ENCODE assay signal across 8 cellular contexts in genomic region chr19:10271543-10272086, GRCh38. TPM values are rescaled to one million over a fixed set of nuclear protein-coding genes. Genes with fewer than 3 reads are reported as not detected.
DNase-seq lines count a peak whose midpoint lies in the region; ATAC-seq and TF ChIP-seq lines count a peak whose summit lies in the region.

No MANE protein-coding gene starts in this region.

- H3K27me3 Mint-ChIP-seq in activated naive CD4-positive, alpha-beta T cell treated with anti-CD3 and anti-CD28 coated beads for 36 hours (ENCODE audit: low read depth): no peaks in the 10 kb centered on the region
- H3K27me3 Mint-ChIP-seq in activated naive CD4-positive, alpha-beta T cell treated with anti-CD3 and anti-CD28 coated beads, Interleukin-2, amount 50 U/mL, for 24 hours: no peaks in the 10 kb centered on the region

- H3K4me3 ChIP-seq in lower leg skin (ENCODE audit: low read depth, poor library complexity, severe bottlenecking) (peak overlapping the region; percentile 35), tibial nerve (peak overlapping the region; percentile 17 to 59 (median 50))

- peaks cover 0 to 35% (median 13%) of the 10 kb centered on the region in 4 donors for H3K4me1 ChIP-seq in tibial nerve

- peak overlapping the region; percentile 78 for H3K4me3 Mint-ChIP-seq in activated naive CD4-positive, alpha-beta T cell treated with anti-CD3 and anti-CD28 coated beads for 36 hours
- peak overlapping the region; percentile 82 for H3K4me3 Mint-ChIP-seq in activated naive CD4-positive, alpha-beta T cell treated with anti-CD3 and anti-CD28 coated beads, Interleukin-2, amount 50 U/mL, for 24 hours

- no peak for TF ChIP-seq EP300 in tibial nerve (IDR thresholded peaks at IDR 0.05)

- H3K9me3 ChIP-seq in tibial nerve: no peaks in the 10 kb centered on the region

- H3K27ac Mint-ChIP-seq in activated naive CD4-positive, alpha-beta T cell treated with anti-CD3 and anti-CD28 coated beads for 36 hours: peak overlapping the region; percentile 85
- peak overlapping the region; percentile 35 for H3K27ac Mint-ChIP-seq in activated naive CD4-positive, alpha-beta T cell treated with anti-CD3 and anti-CD28 coated beads, Interleukin-2, amount 50 U/mL, for 24 hours

- peaks cover 13% of the 10 kb centered on the region for H3K36me3 Mint-ChIP-seq in activated naive CD4-positive, alpha-beta T cell treated with anti-CD3 and anti-CD28 coated beads for 36 hours (ENCODE audit: low read depth)
- no peaks in the 10 kb centered on the region for H3K36me3 Mint-ChIP-seq in activated naive CD4-positive, alpha-beta T cell treated with anti-CD3 and anti-CD28 coated beads, Interleukin-2, amount 50 U/mL, for 24 hours

- H3K4me1 Mint-ChIP-seq in activated naive CD4-positive, alpha-beta T cell treated with anti-CD3 and anti-CD28 coated beads for 36 hours (ENCODE audit: low read depth): peaks cover 34% of the 10 kb centered on the region
- H3K4me1 Mint-ChIP-seq in activated naive CD4-positive, alpha-beta T cell treated with anti-CD3 and anti-CD28 coated beads, Interleukin-2, amount 50 U/mL, for 24 hours: peaks cover 18% of the 10 kb centered on the region

- peak overlapping the region in 3 of 4 donors; percentile 85 to 87 (median 85) for H3K27ac ChIP-seq in tibial nerve

- peak; percentile 71 for DNase-seq in activated naive CD4-positive, alpha-beta T cell treated with anti-CD3 and anti-CD28 coated beads for 36 hours
- DNase-seq in activated naive CD4-positive, alpha-beta T cell treated with anti-CD3 and anti-CD28 coated beads, Interleukin-2, amount 50 U/mL, for 16 hours: no peak
- peak in 1 of 2 donors; percentile 87 for DNase-seq in lower leg skin (ENCODE audit: low spot score in 2 of 2)
- DNase-seq in tibial nerve (ENCODE audit: low spot score in 2 of 2): no peak
- no peak for DNase-seq in ecto neural progenitor cell (ENCODE audit: low spot score)
- DNase-seq in AG08396 (ENCODE audit: low spot score): no peak

- TF ChIP-seq CTCF in lower leg skin (IDR thresholded peaks at IDR 0.05) (no peak), tibial nerve (IDR thresholded peaks at IDR 0.05) (no peak)

- CTCF ChIA-PET in activated naive CD4-positive, alpha-beta T cell treated with anti-CD3 and anti-CD28 coated beads for 36 hours (lab: Charles Lee): interaction anchor here (0.7 to 5.4 kb wide), 15 partner anchors 8 to 151 kb away, joined by 3 to 85 read pairs (median 11); partner anchors contain the start of genes ICAM4, ICAM5 and TYK2

- ATAC-seq in HG03520 (IDR thresholded peaks at IDR 0.05; ENCODE audit: unreplicated experiment): peak; percentile 2

- TF ChIP-seq POLR2A in lower leg skin (IDR thresholded peaks at IDR 0.05): no peak
- TF ChIP-seq POLR2A in tibial nerve (IDR thresholded peaks at IDR 0.05): no peak

- H3K36me3 ChIP-seq in tibial nerve: peaks cover 0 to 18% (median 0%) of the 10 kb centered on the region in 3 donors

- intact Hi-C loops in activated naive CD4-positive, alpha-beta T cell treated with anti-CD3 and anti-CD28 coated beads for 36 hours (cut with micrococcal nuclease): loop anchor here (1.0 to 2.0 kb wide), 5 partner anchors 18 to 231 kb away; partner anchors contain the start of genes FDX2, ICAM5, KEAP1 and RAVER1
- intact Hi-C loops in lower leg skin (cut with DNase I; ENCODE audit: low total_unique reads): no loop called here

- peaks cover 0 to 13% of the 10 kb centered on the region in 2 donors for H3K27me3 ChIP-seq in tibial nerve

- H3K9me3 Mint-ChIP-seq in activated naive CD4-positive, alpha-beta T cell treated with anti-CD3 and anti-CD28 coated beads for 36 hours: no peaks in the 10 kb centered on the region
- no peaks in the 10 kb centered on the region for H3K9me3 Mint-ChIP-seq in activated naive CD4-positive, alpha-beta T cell treated with anti-CD3 and anti-CD28 coated beads, Interleukin-2, amount 50 U/mL, for 24 hours

- WGBS in lower leg skin, 2 donors: 30 to 36% methylated on average over 12 of the region's 12 CpGs
- WGBS in tibial nerve, 2 donors: 26 to 45% methylated on average over 11 to 12 of the region's 12 CpGs

RNA-seq across cellular contexts. Expression of gene ICAM1, which starts 0.7 kb away (rescaled TPM):
- total RNA-seq in activated naive CD4-positive, alpha-beta T cell treated with anti-CD3 and anti-CD28 coated beads for 36 hours: 10 to 100 TPM; 11.5 to 12.0 TPM
- total RNA-seq in lower leg skin (10 to 100 TPM in 1 of 4 donors, 1 to 10 TPM in 3; 5.1 to 19.0 (median 6.7) TPM), tibial nerve (10 to 100 TPM; 14.7 to 50.1 (median 43.1) TPM)

RNA-seq across cellular contexts. Expression of gene ICAM4, which starts 15.1 kb away (rescaled TPM):
- not detected for total RNA-seq in activated naive CD4-positive, alpha-beta T cell treated with anti-CD3 and anti-CD28 coated beads for 36 hours
- total RNA-seq in lower leg skin: under 1 TPM in 1 of 4 donors, not detected in 3; 0.38 TPM
- 1 to 10 TPM in 1 of 4 donors, not detected in 3; 1.3 TPM for total RNA-seq in tibial nerve

RNA-seq across cellular contexts. Expression of gene ICAM5, which starts 18.1 kb away (rescaled TPM):
- total RNA-seq in activated naive CD4-positive, alpha-beta T cell treated with anti-CD3 and anti-CD28 coated beads for 36 hours: under 1 TPM; 0.72 to 0.81 TPM
- total RNA-seq in lower leg skin (under 1 TPM in 2 of 4 donors, not detected in 2; 0.13 to 0.20 TPM), tibial nerve (1 to 10 TPM in 2 of 4 donors, under 1 TPM in 2; 0.21 to 2.7 (median 0.93) TPM)

RNA-seq across cellular contexts. Expression of gene MRPL4, which starts 19.6 kb away (rescaled TPM):
- 100 to 1,000 TPM; 115 to 116 TPM for total RNA-seq in activated naive CD4-positive, alpha-beta T cell treated with anti-CD3 and anti-CD28 coated beads for 36 hours
- total RNA-seq in lower leg skin (10 to 100 TPM; 77.2 to 90.8 (median 83.5) TPM), tibial nerve (10 to 100 TPM; 37.9 to 83.1 (median 47.8) TPM)

RNA-seq across cellular contexts. Expression of gene ZGLP1, which starts 38.0 kb away (rescaled TPM):
- total RNA-seq in activated naive CD4-positive, alpha-beta T cell treated with anti-CD3 and anti-CD28 coated beads for 36 hours: 1 to 10 TPM in 1 of 2 experiments, under 1 TPM in 1; 0.86 to 1.1 TPM
- total RNA-seq in lower leg skin (1 to 10 TPM in 3 of 4 donors, not detected in 1; 2.2 to 3.8 (median 2.8) TPM), tibial nerve (1 to 10 TPM; 2.9 to 4.5 (median 3.5) TPM)
